ENCODE assay signal across 19 cellular contexts in genomic region chr2:73894877-73895276, GRCh38. TPM values are rescaled to one million over a fixed set of nuclear protein-coding genes. Genes with fewer than 3 reads are reported as not detected.
DNase-seq lines count a peak whose midpoint lies in the region; ATAC-seq, FAIRE-seq and TF ChIP-seq lines count a peak whose summit lies in the region.
"Had no signal": no experiment of that assay in that cellular context is flagged by ENCODE, and none has a peak within 500 bp of the region (broad histone marks: within the 10 kb centered on the region; RNA-seq: fewer than 3 reads in every experiment).

No MANE protein-coding gene starts in this region.

- no peak overlapping the region for H2BK12ac ChIP-seq in H1 (ENCODE audit: low read depth, low read length)

- intact Hi-C loops in uterus (cut with DNase I; ENCODE audit: low total_unique reads) = no loop called here

- POLR2A ChIA-PET in H1 (lab: Charles Lee; ENCODE audit: partially characterized antibody) (no interaction called here), HEK293T (lab: Yijun Ruan, JAX) (no interaction called here), T-cell (lab: Charles Lee) (interaction anchor here in 1 of 2 donors (0.6 kb wide), 1 partner anchor 94 kb away, joined by 8 read pairs; no protein-coding TSS in a partner anchor)

- WGBS in H1 (ENCODE audit: extremely low coverage in 1 of 2, insufficient coverage in 1 of 2, insufficient read length in 1 of 2, insufficient replicate concordance in 2 of 2, low coverage in 1 of 2, low lambda C conversion rate in 2 of 2, missing lambda C conversion rate in 1 of 2), 2 experiments = 77% methylated on average over 6 of the region's 6 CpGs; no CpG with 5 or more reads in 1 of the 2 experiments

- H4K20me1 ChIP-seq in H1 (replicated peaks in 1 of 2; ENCODE audit: control insufficient read depth in 1 of 2, insufficient read depth in 2 of 2, low read length in 2 of 2) = no peaks in the 10 kb centered on the region

- H4K8ac ChIP-seq in H1 (ENCODE audit: extremely low read depth, insufficient read depth, low read length) = peak overlapping the region; percentile 7; the same call in 1 of the 2 replicates

- no peak for DNase-seq in activated CD8-positive, alpha-beta memory T cell treated with anti-CD3 and anti-CD28 coated beads, Interleukin-2, amount 10 ng/mL, durations not matched to agents 7 days and 5 days
- no peak for DNase-seq in activated CD8-positive, alpha-beta memory T cell treated with anti-CD3 and anti-CD28 coated beads, Interleukin-2, amount 50 U/mL, for 4 hours
- no peak for DNase-seq in H1 (ENCODE audit: low read depth in 1 of 2, low spot score in 2 of 2)
- DNase-seq in osteocyte (ENCODE audit: extremely low spot score, unreplicated experiment) = peak; percentile 65
- no peak for DNase-seq in uterus
- no peak for DNase-seq in HEK293T (ENCODE audit: extremely low spot score)
- DNase-seq in T-cell = no peak
- DNase-seq: activated B cell treated with CpG ODN at 0.5 μM for 24 hours, activated gamma-delta T cell, DMS53, HFFc6, left cardiac atrium, midbrain, NCI-H1092, NCI-H2107, NCI-H524, SHP77 had no signal

- no peak overlapping the region for H3K56ac ChIP-seq in H1 (replicated peaks; ENCODE audit: insufficient read length, low read depth, low read length)

- no peak for ATAC-seq in activated CD8-positive, alpha-beta memory T cell treated with anti-CD3 and anti-CD28 coated beads, Interleukin-2, amount 10 ng/mL, durations not matched to agents 7 days and 5 days
- ATAC-seq in HG02884 (IDR thresholded peaks at IDR 0.05; ENCODE audit: unreplicated experiment) (no peak), T-cell (replicated peaks in 1 of 4) (no peak)
- ATAC-seq: left cardiac atrium had no signal

- H3K23ac ChIP-seq in H1 (ENCODE audit: insufficient read length) = no peak overlapping the region

- peaks cover 40% of the 10 kb centered on the region for H3K4me1 Mint-ChIP-seq in activated CD8-positive, alpha-beta memory T cell treated with anti-CD3 and anti-CD28 coated beads, Interleukin-2, amount 10 ng/mL, durations not matched to agents 7 days and 5 days
- H3K4me1 Mint-ChIP-seq in osteocyte (ENCODE audit: unreplicated experiment) (peaks cover 80% of the 10 kb centered on the region), T-cell (peaks cover 21 to 44% (median 23%) of the 10 kb centered on the region in 3 donors)

- H3K27ac Mint-ChIP-seq in activated CD8-positive, alpha-beta memory T cell treated with anti-CD3 and anti-CD28 coated beads, Interleukin-2, amount 10 ng/mL, durations not matched to agents 7 days and 5 days = peak overlapping the region; percentile 6
- peak overlapping the region; percentile 72 for H3K27ac Mint-ChIP-seq in osteocyte (ENCODE audit: unreplicated experiment)
- no peak overlapping the region for H3K27ac Mint-ChIP-seq in T-cell
- H3K27ac Mint-ChIP-seq: activated B cell treated with CpG ODN at 0.5 μM for 24 hours, HFFc6 had no signal

- H3K27ac ChIP-seq in H1 (ENCODE audit: low read depth, low read length) = no peak overlapping the region
- H3K27ac ChIP-seq in uterus = peak overlapping the region; percentile 93 to 97

- no peak for FAIRE-seq in H1 (lab: Jason Lieb, UNC)

- no peaks in the 10 kb centered on the region for H3K79me2 ChIP-seq in H1 (ENCODE audit: control insufficient read depth in 1 of 2, insufficient read depth in 2 of 2, low read length in 2 of 2)

- no peaks in the 10 kb centered on the region for H3K9me3 Mint-ChIP-seq in activated CD8-positive, alpha-beta memory T cell treated with anti-CD3 and anti-CD28 coated beads, Interleukin-2, amount 10 ng/mL, durations not matched to agents 7 days and 5 days (ENCODE audit: low read depth)
- no peaks in the 10 kb centered on the region for H3K9me3 Mint-ChIP-seq in osteocyte (ENCODE audit: unreplicated experiment)
- H3K9me3 Mint-ChIP-seq in T-cell = no peaks in the 10 kb centered on the region
- H3K9me3 Mint-ChIP-seq: activated B cell treated with CpG ODN at 0.5 μM for 24 hours, HFFc6 had no signal

- H3K4me3 Mint-ChIP-seq in activated CD8-positive, alpha-beta memory T cell treated with anti-CD3 and anti-CD28 coated beads, Interleukin-2, amount 10 ng/mL, durations not matched to agents 7 days and 5 days = no peak overlapping the region
- H3K4me3 Mint-ChIP-seq in osteocyte (ENCODE audit: unreplicated experiment) (peak overlapping the region; percentile 54), T-cell (peak overlapping the region in 1 of 3 donors; percentile 34)
- H3K4me3 Mint-ChIP-seq: activated B cell treated with CpG ODN at 0.5 μM for 24 hours, HFFc6 had no signal

- TF ChIP-seq POLR2A in H1 (IDR thresholded peaks at IDR 0.05; ENCODE audit: control extremely low read depth in 1 of 2, low read depth in 2 of 2, low read length in 2 of 2) (no peak), uterus (IDR thresholded peaks at IDR 0.05) (peak in 1 of 2 donors; percentile 20)

- H4K5ac ChIP-seq in H1 (ENCODE audit: insufficient read length, low read depth, low read length) = no peak overlapping the region

- H3K4me2 ChIP-seq in H1 (ENCODE audit: insufficient read depth in 1 of 2, low read depth in 2 of 2, low read length in 2 of 2) = no peak overlapping the region

- H3K14ac ChIP-seq in H1 (ENCODE audit: insufficient read length) = no peak overlapping the region

- H3K27me3 ChIP-seq in H1 (replicated peaks in 1 of 4; ENCODE audit: control insufficient read depth in 3 of 4, extremely low read depth in 1 of 4, insufficient read depth in 3 of 4, low read length in 3 of 4) (no peaks in the 10 kb centered on the region), uterus (no peaks in the 10 kb centered on the region)

- TF ChIP-seq EP300 in H1 (IDR thresholded peaks at IDR 0.05; ENCODE audit: borderline replicate concordance in 1 of 2, low read depth in 2 of 2, low read length in 2 of 2) = no peak

- H3K4me3 ChIP-seq in H1 (ENCODE audit: extremely low read depth in 1 of 4, insufficient read depth in 2 of 4, low read depth in 3 of 4, low read length in 4 of 4) (no peak overlapping the region), uterus (peak overlapping the region; percentile 35 to 76)

- H2BK15ac ChIP-seq in H1 (ENCODE audit: low read length) = no peak overlapping the region

- no peaks in the 10 kb centered on the region for H3K27me3 Mint-ChIP-seq in activated CD8-positive, alpha-beta memory T cell treated with anti-CD3 and anti-CD28 coated beads, Interleukin-2, amount 10 ng/mL, durations not matched to agents 7 days and 5 days
- H3K27me3 Mint-ChIP-seq in osteocyte (ENCODE audit: unreplicated experiment) = no peaks in the 10 kb centered on the region
- no peaks in the 10 kb centered on the region for H3K27me3 Mint-ChIP-seq in T-cell
- H3K27me3 Mint-ChIP-seq: activated B cell treated with CpG ODN at 0.5 μM for 24 hours had no signal

- no peaks in the 10 kb centered on the region for H3K23me2 ChIP-seq in H1 (ENCODE audit: low read depth, low read length)

- H3K4me1 ChIP-seq in H1 (replicated peaks in 1 of 4; ENCODE audit: control insufficient read depth in 3 of 4, insufficient read depth in 4 of 4, low read length in 3 of 4) (peaks cover 0 to 7% (median 4%) of the 10 kb centered on the region in 4 experiments; a peak in 4 of 7 replicates), uterus (no peaks in the 10 kb centered on the region)

- TF ChIP-seq CTCF in H1 (IDR thresholded peaks at IDR 0.05; ENCODE audit: control extremely low read depth in 1 of 3, insufficient read depth in 1 of 3, low read depth in 1 of 3, low read length in 3 of 3) (no peak), osteocyte (IDR thresholded peaks at IDR 0.05) (no peak), uterus (IDR thresholded peaks at IDR 0.05) (no peak)

- H3K18ac ChIP-seq in H1 (ENCODE audit: extremely low read depth, low read length) = no peak overlapping the region

- H2BK20ac ChIP-seq in H1 (ENCODE audit: low read length) = no peak overlapping the region

- no peak overlapping the region for H2AFZ ChIP-seq in H1 (ENCODE audit: low read length)

- H4K91ac ChIP-seq in H1 (replicated peaks; ENCODE audit: insufficient read length, low read length) = no peak overlapping the region

- no peak overlapping the region for H2AK5ac ChIP-seq in H1 (ENCODE audit: low read depth, low read length)

- no peaks in the 10 kb centered on the region for H3K36me3 Mint-ChIP-seq in activated CD8-positive, alpha-beta memory T cell treated with anti-CD3 and anti-CD28 coated beads, Interleukin-2, amount 10 ng/mL, durations not matched to agents 7 days and 5 days
- peaks cover 5% of the 10 kb centered on the region for H3K36me3 Mint-ChIP-seq in osteocyte (ENCODE audit: unreplicated experiment)
- H3K36me3 Mint-ChIP-seq in T-cell = no peaks in the 10 kb centered on the region

- H3K79me1 ChIP-seq in H1 (ENCODE audit: low read depth, low read length) = no peaks in the 10 kb centered on the region

- H3K9me3 ChIP-seq in H1 (ENCODE audit: insufficient read depth in 2 of 2, low read depth in 1 of 2, low read length in 1 of 2) = no peaks in the 10 kb centered on the region
- H3K9me3 ChIP-seq in uterus = no peaks in the 10 kb centered on the region

- TF ChIP-seq RAD21 in H1 (IDR thresholded peaks at IDR 0.05 in 1 of 2, conservative IDR thresholded peaks at IDR 0.05 in 1 of 2; ENCODE audit: low read depth in 2 of 2, low read length in 2 of 2) = no peak

- no peaks in the 10 kb centered on the region for H3K36me3 ChIP-seq in H1 (ENCODE audit: control insufficient read depth in 2 of 4, insufficient read depth in 4 of 4, low read length in 3 of 4)
- no peaks in the 10 kb centered on the region for H3K36me3 ChIP-seq in uterus

- no peak overlapping the region for H2BK5ac ChIP-seq in H1 (ENCODE audit: low read depth, low read length)

- CTCF ChIA-PET in activated CD8-positive, alpha-beta memory T cell treated with anti-CD3 and anti-CD28 coated beads, Interleukin-2, amount 10 ng/mL, durations not matched to agents 7 days and 5 days (lab: Charles Lee) = no interaction called here
- CTCF ChIA-PET in H1 (lab: Charles Lee; ENCODE audit: partially characterized antibody) (interaction anchor here (0.5 to 1.7 kb wide), 3 partner anchors 12 to 71 kb away, joined by 3 to 5 read pairs (median 4); no protein-coding TSS in a partner anchor), HEK293T (lab: Yijun Ruan, JAX) (no interaction called here), T-cell (lab: Charles Lee) (no interaction called here)

- H3K9ac ChIP-seq in H1 (replicated peaks in 1 of 4; ENCODE audit: extremely low read depth in 1 of 4, low read depth in 3 of 4, low read length in 3 of 4) = no peak overlapping the region

- H3K4ac ChIP-seq in H1 (replicated peaks; ENCODE audit: insufficient read length, low read depth, low read length) = no peak overlapping the region

- H2BK120ac ChIP-seq in H1 (replicated peaks; ENCODE audit: low read depth, low read length) = no peak overlapping the region

RNA-seq across cellular contexts. Expression of gene ACTG2, which starts 2.1 kb away (rescaled TPM):
- not detected for total RNA-seq in activated CD8-positive, alpha-beta memory T cell treated with anti-CD3 and anti-CD28 coated beads, Interleukin-2, amount 10 ng/mL, durations not matched to agents 7 days and 5 days
- total RNA-seq in H1 (2021; fragmentation: NEBNext Ultra II Directional; extraction: Animal tissue kit (Norgen Biotek cat#: 25700)) = 11.0 and 13.7 TPM in 2 replicates
- polyA plus RNA-seq in H1 (2011; rRNA removed) = 4.8 and 6.2 TPM in 2 replicates
- polyA plus RNA-seq in H1 (2011; cell fraction: cytosol; rRNA removed) = 4.3 TPM
- polyA plus RNA-seq in H1 (2011; cell fraction: nucleus; rRNA removed) = 5.4 TPM
- 8.0 to 21.0 TPM (median 12.5 TPM) in 4 replicates for polyA plus RNA-seq in H1 (2012, experiment 1 of 2)
- 13.2 TPM for polyA plus RNA-seq in H1 (2012, experiment 2 of 2)
- polyA plus RNA-seq in H1 (2013, experiment 1 of 2) = 11.0 TPM
- polyA plus RNA-seq in H1 (2013, experiment 2 of 2) = 12.2 TPM
- polyA minus RNA-seq in H1 (2011; rRNA and poly(A)+ RNA removed) = 8.7 and 13.5 TPM in 2 replicates
- polyA minus RNA-seq in H1 (2011; cell fraction: cytosol; rRNA and poly(A)+ RNA removed) = 2.4 TPM
- polyA minus RNA-seq in H1 (2011; cell fraction: nucleus; rRNA and poly(A)+ RNA removed) = 3.9 TPM
- 190 and 191 TPM in 2 replicates for total RNA-seq in osteocyte
- total RNA-seq in uterus = 1,000 to 10,000 TPM in 1 of 4 donors, 100 to 1,000 TPM in 3; 171 to 1,273 (median 578) TPM
- total RNA-seq in T-cell = 1 to 10 TPM in 1 of 5 donors, under 1 TPM in 2, not detected in 2; 0.79 to 1.3 (median 0.95) TPM
- total RNA-seq: activated B cell treated with CpG ODN at 0.5 μM for 24 hours; T-helper 2 cell treated with Interferon-gamma antibody and Interleukin-4, amounts not matched to agents 100 ng/mL and 5 ng/mL, for 36 hours had no signal

RNA-seq across cellular contexts. Expression of gene DGUOK, which starts 31.8 kb away (rescaled TPM):
- total RNA-seq in activated CD8-positive, alpha-beta memory T cell treated with anti-CD3 and anti-CD28 coated beads, Interleukin-2, amount 10 ng/mL, durations not matched to agents 7 days and 5 days = 10 to 100 TPM; 65.9 to 75.4 TPM
- total RNA-seq in H1 (2021; fragmentation: NEBNext Ultra II Directional; extraction: Animal tissue kit (Norgen Biotek cat#: 25700)) = 103 and 110 TPM in 2 replicates
- polyA plus RNA-seq in H1 (2011; rRNA removed) = 129 and 168 TPM in 2 replicates
- 142 TPM for polyA plus RNA-seq in H1 (2011; cell fraction: cytosol; rRNA removed)
- 137 TPM for polyA plus RNA-seq in H1 (2011; cell fraction: nucleus; rRNA removed)
- 123 to 156 TPM (median 126 TPM) in 4 replicates for polyA plus RNA-seq in H1 (2012, experiment 1 of 2)
- polyA plus RNA-seq in H1 (2012, experiment 2 of 2) = 180 TPM
- 154 TPM for polyA plus RNA-seq in H1 (2013, experiment 1 of 2)
- polyA plus RNA-seq in H1 (2013, experiment 2 of 2) = 152 TPM
- 39.0 and 44.6 TPM in 2 replicates for polyA minus RNA-seq in H1 (2011; rRNA and poly(A)+ RNA removed)
- polyA minus RNA-seq in H1 (2011; cell fraction: cytosol; rRNA and poly(A)+ RNA removed) = 37.1 TPM
- 29.5 TPM for polyA minus RNA-seq in H1 (2011; cell fraction: nucleus; rRNA and poly(A)+ RNA removed)
- total RNA-seq in osteocyte (63.9 and 64.8 TPM in 2 replicates), uterus (100 to 1,000 TPM in 1 of 4 donors, 10 to 100 TPM in 3; 43.6 to 128 (median 58.6) TPM), T-cell (10 to 100 TPM; 44.0 to 70.2 (median 62.5) TPM)

Comparison
In these comparisons a context has a peak if more than half of its experiments do, and no peak if none do; other contexts are left out.
1. H3K27ac Mint-ChIP-seq: peak in activated CD8-positive, alpha-beta memory T cell treated with anti-CD3 and anti-CD28 coated beads, Interleukin-2, amount 10 ng/mL, durations not matched to agents 7 days and 5 days (single experiment) and osteocyte (single experiment); none in T-cell (0 of 2).
2. H3K4me3 ChIP-seq: peak in uterus (2 of 2); none in H1 (0 of 4).
3. RNA of gene ACTG2, which starts 2.1 kb away (total RNA-seq): 171 to 1,273 TPM in uterus and 190 to 191 TPM in osteocyte; 11.0 to 13.7 TPM in H1, 0.79 to 1.3 TPM in T-cell and not detected in activated CD8-positive, alpha-beta memory T cell treated with anti-CD3 and anti-CD28 coated beads, Interleukin-2, amount 10 ng/mL, durations not matched to agents 7 days and 5 days; every median in the first group is over 10 times any median in the second.